In genomic region chr7:2679135-2680127, GRCh38 we compare ENCODE assay signal across 11 cellular contexts. TPM values are rescaled to one million over a fixed set of nuclear protein-coding genes. Genes with fewer than 3 reads are reported as not detected.
DNase-seq lines count a peak whose midpoint lies in the region; ATAC-seq and TF ChIP-seq lines count a peak whose summit lies in the region.
"Not testable (repeated sequence)": the region's sequence is repeated elsewhere in the genome, so short reads cannot be mapped to it uniquely, and the experiment has no call there.
"Had no signal": no experiment of that assay in that cellular context is flagged by ENCODE, and none has a peak within 500 bp of the region (broad histone marks: within the 10 kb centered on the region; RNA-seq: fewer than 3 reads in every experiment).

No MANE protein-coding gene starts in this region.

- not testable (repeated sequence) for H3F3A ChIP-seq in neural progenitor cell (ENCODE audit: low read depth)

- not testable (repeated sequence) for TF ChIP-seq CTCF in Caco-2 (IDR thresholded peaks at IDR 0.05; ENCODE audit: insufficient read depth in 1 of 2, low read depth in 1 of 2, low read length in 1 of 2, severe bottlenecking in 1 of 2, unreplicated experiment in 1 of 2); HEK293 (tag by site-specific recombination; IDR thresholded peaks at IDR 0.05); coronary artery (IDR thresholded peaks at IDR 0.05); neural progenitor cell (IDR thresholded peaks at IDR 0.05); upper lobe of right lung (IDR thresholded peaks at IDR 0.05)

- H3K4me1 ChIP-seq in Caco-2; HEK293 (ENCODE audit: control insufficient read depth, insufficient read depth, low read length); neural progenitor cell; upper lobe of right lung: not testable (repeated sequence)

- not testable (repeated sequence) for H3K9me3 Mint-ChIP-seq in Caco-2 (ENCODE audit: unreplicated experiment); activated CD8-positive, alpha-beta memory T cell treated with anti-CD3 and anti-CD28 coated beads, Interleukin-2, amount 10 ng/mL, durations not matched to agents 7 days and 5 days (ENCODE audit: low read depth); neural progenitor cell

- CTCF ChIA-PET in Caco-2 (lab: Charles Lee), result interaction anchor here (0.6 to 2.3 kb wide), 2 partner anchors 8 to 95 kb away, joined by 3 to 13 read pairs; no protein-coding TSS in a partner anchor
- CTCF ChIA-PET in HEK293 (lab: Yijun Ruan, JAX), result interaction anchor here (0.6 to 5.8 kb wide), 8 partner anchors 8 to 1095 kb away, joined by 3 to 27 read pairs (median 4); no protein-coding TSS in a partner anchor
- CTCF ChIA-PET in activated CD8-positive, alpha-beta memory T cell treated with anti-CD3 and anti-CD28 coated beads, Interleukin-2, amount 10 ng/mL, durations not matched to agents 7 days and 5 days (lab: Charles Lee), result interaction anchor here (1.1 to 4.0 kb wide), 5 partner anchors 8 to 201 kb away, joined by 4 to 41 read pairs (median 10); no protein-coding TSS in a partner anchor

- DNase-seq in Caco-2; activated CD8-positive, alpha-beta memory T cell treated with anti-CD3 and anti-CD28 coated beads, Interleukin-2, amount 10 ng/mL, durations not matched to agents 7 days and 5 days; left colon; neural progenitor cell (ENCODE audit: low spot score); upper lobe of right lung: not testable (repeated sequence)
- DNase-seq in NCI-H748 (lab: John Stamatoyannopoulos, UW; ENCODE audit: unreplicated experiment) (peak; percentile 55), coronary artery (ENCODE audit: low spot score) (peak; percentile 72)

- intact Hi-C loops in Caco-2 (cut with micrococcal nuclease; ENCODE audit: unreplicated experiment), result loop anchor here (1.0 to 10.0 kb wide), 4 partner anchors 8 to 227 kb away; partner anchors contain the start of gene GNA12
- intact Hi-C loops in left colon (cut with DNase I, micrococcal nuclease); upper lobe of right lung (cut with DNase I): not testable (repeated sequence)

- H3K4me3 ChIP-seq in Caco-2 (ENCODE audit: low read depth, low read length) (peak overlapping the region; percentile 22), coronary artery (peak overlapping the region; percentile 49)
- H3K4me3 ChIP-seq in HEK293 (ENCODE audit: low read depth, low read length); neural progenitor cell; upper lobe of right lung: not testable (repeated sequence)

- not testable (repeated sequence) for H2AFZ ChIP-seq in neural progenitor cell (replicated peaks)

- not testable (repeated sequence) for H3K27me3 Mint-ChIP-seq in Caco-2 (ENCODE audit: insufficient read depth, unreplicated experiment); neural progenitor cell (ENCODE audit: insufficient read depth, low read depth)
- H3K27me3 Mint-ChIP-seq in activated CD8-positive, alpha-beta memory T cell treated with anti-CD3 and anti-CD28 coated beads, Interleukin-2, amount 10 ng/mL, durations not matched to agents 7 days and 5 days, result peaks cover 30% of the 10 kb centered on the region

- not testable (repeated sequence) for H3K4me1 Mint-ChIP-seq in Caco-2 (ENCODE audit: low read depth, unreplicated experiment); activated CD8-positive, alpha-beta memory T cell treated with anti-CD3 and anti-CD28 coated beads, Interleukin-2, amount 10 ng/mL, durations not matched to agents 7 days and 5 days
- H3K4me1 Mint-ChIP-seq in neural progenitor cell, result peaks cover 10% of the 10 kb centered on the region

- not testable (repeated sequence) for H3K27ac Mint-ChIP-seq in Caco-2 (ENCODE audit: unreplicated experiment); activated CD8-positive, alpha-beta memory T cell treated with anti-CD3 and anti-CD28 coated beads, Interleukin-2, amount 10 ng/mL, durations not matched to agents 7 days and 5 days
- H3K27ac Mint-ChIP-seq in neural progenitor cell, result peak overlapping the region; percentile 34

- not testable (repeated sequence) for H3K27ac ChIP-seq in HEK293 (ENCODE audit: extremely low read depth, low read depth, low read length); coronary artery; neural progenitor cell; upper lobe of right lung

- not testable (repeated sequence) for H3K36me3 ChIP-seq in Caco-2 (ENCODE audit: control insufficient read depth, insufficient read depth, low read length); HEK293 (ENCODE audit: control insufficient read depth in 2 of 2, insufficient read depth in 1 of 2, low read length in 2 of 2); neural progenitor cell; upper lobe of right lung

- H3K79me2 ChIP-seq in neural progenitor cell (ENCODE audit: low read depth), result not testable (repeated sequence)

- H3K4me3 Mint-ChIP-seq in Caco-2 (ENCODE audit: unreplicated experiment); activated CD8-positive, alpha-beta memory T cell treated with anti-CD3 and anti-CD28 coated beads, Interleukin-2, amount 10 ng/mL, durations not matched to agents 7 days and 5 days: not testable (repeated sequence)
- peak overlapping the region; percentile 17 for H3K4me3 Mint-ChIP-seq in neural progenitor cell

- BruUV-seq in Caco-2 (replicated peaks; lab: Mats Ljungman, UMichigan), result not testable (repeated sequence)

- H3K9me3 ChIP-seq in Caco-2; HEK293 (ENCODE audit: control insufficient read depth, insufficient read depth, low read depth, low read length); neural progenitor cell (ENCODE audit: low read depth); upper lobe of right lung: not testable (repeated sequence)

- not testable (repeated sequence) for H3K27me3 ChIP-seq in Caco-2 (replicated peaks; ENCODE audit: control insufficient read depth, insufficient read depth, low read length); neural progenitor cell; upper lobe of right lung

- not testable (repeated sequence) for H4K20me1 ChIP-seq in neural progenitor cell (ENCODE audit: low read depth)

- peak; percentile 41 for ATAC-seq in activated CD8-positive, alpha-beta memory T cell treated with anti-CD3 and anti-CD28 coated beads, Interleukin-2, amount 10 ng/mL, durations not matched to agents 7 days and 5 days
- ATAC-seq in left colon, result peak; percentile 45
- peak; percentile 2 for ATAC-seq in upper lobe of right lung

- not testable (repeated sequence) for H3K4me2 ChIP-seq in neural progenitor cell

- POLR2A ChIA-PET in Caco-2 (lab: Charles Lee); HEK293 (lab: Yijun Ruan, JAX): not testable (repeated sequence)

- not testable (repeated sequence) for H3K9ac ChIP-seq in neural progenitor cell

- not testable (repeated sequence) for H3K36me3 Mint-ChIP-seq in Caco-2 (ENCODE audit: insufficient read depth, unreplicated experiment); activated CD8-positive, alpha-beta memory T cell treated with anti-CD3 and anti-CD28 coated beads, Interleukin-2, amount 10 ng/mL, durations not matched to agents 7 days and 5 days; neural progenitor cell

TF ChIP-seq in HEK293, 187 proteins besides CTCF, POLR2A, EP300 and RAD21:
- peak; percentile 34; the same call in 1 of the 2 replicates for TF ChIP-seq GLIS2 (tag by site-specific recombination; IDR thresholded peaks at IDR 0.05)
- peak; percentile 20; the same call in 1 of the 2 replicates for TF ChIP-seq GLIS1 (tag by site-specific recombination; IDR thresholded peaks at IDR 0.05)
- peak; percentile 38; the same call in 1 of the 2 replicates for TF ChIP-seq ZFHX2 (tag by site-specific recombination; conservative IDR thresholded peaks at IDR 0.05)
- TF ChIP-seq ZIC2 (tag by site-specific recombination; IDR thresholded peaks at IDR 0.05), result peak; percentile 49

RNA-seq across cellular contexts. Expression of gene AMZ1, which starts 8.6 kb away (rescaled TPM):
- total RNA-seq in Caco-2 (2022) (0.07 and 0.11 TPM in 2 replicates), left colon (under 1 TPM in 1 of 2 donors, not detected in 1; 0.28 TPM), neural progenitor cell (ENCODE audit: low replicate concordance) (0.09 TPM in 1 of 2 replicates, not detected in the other), upper lobe of right lung (0.29 TPM)
- under 1 TPM; 0.29 to 0.40 TPM for total RNA-seq in activated CD8-positive, alpha-beta memory T cell treated with anti-CD3 and anti-CD28 coated beads, Interleukin-2, amount 10 ng/mL, durations not matched to agents 7 days and 5 days
- total RNA-seq: activated CD8-positive, alpha-beta memory T cell treated with anti-CD3 and anti-CD28 coated beads for 36 hours; lung microvascular endothelial cell; neural crest cell had no signal

RNA-seq across cellular contexts. Expression of gene TTYH3, which starts 47.6 kb away (rescaled TPM):
- total RNA-seq in Caco-2 (2022) (57.3 and 58.6 TPM in 2 replicates), left colon (10 to 100 TPM; 31.3 to 51.0 TPM), neural progenitor cell (ENCODE audit: low replicate concordance) (13.2 and 60.0 TPM in 2 replicates), upper lobe of right lung (48.8 TPM)
- 10 to 100 TPM; 19.9 to 31.7 TPM for total RNA-seq in activated CD8-positive, alpha-beta memory T cell treated with anti-CD3 and anti-CD28 coated beads, Interleukin-2, amount 10 ng/mL, durations not matched to agents 7 days and 5 days
